1 cellular context compared by ENCODE assay signal in genomic region chr22:27775087-27775697, GRCh38.
TF ChIP-seq lines count a peak whose summit lies in the region.

No MANE protein-coding gene starts in this region.

TF ChIP-seq in IMR-90, 13 proteins besides CTCF, POLR2A, EP300 and RAD21:
- no peak for TF ChIP-seq RFX5 (IDR thresholded peaks at IDR 0.05; ENCODE audit: low read depth, low read length)
- no peak for TF ChIP-seq USF2 (IDR thresholded peaks at IDR 0.05; ENCODE audit: low read depth, low read length)
